In genomic region chr17:45123076-45123770, GRCh38 we compare ENCODE assay signal across 14 cellular contexts. TPM values are rescaled to one million over a fixed set of nuclear protein-coding genes. Genes with fewer than 3 reads are reported as not detected.
A peak's percentile ranks its signal among the peaks of the same experiment; 100 is the strongest.
DNase-seq lines count a peak whose midpoint lies in the region; ATAC-seq and TF ChIP-seq lines count a peak whose summit lies in the region.
"Had no signal": no experiment of that assay in that cellular context is flagged by ENCODE, and none has a peak within 500 bp of the region (broad histone marks: within the 10 kb centered on the region; RNA-seq: fewer than 3 reads in every experiment).

No MANE protein-coding gene starts in this region.

- H3K36me3 Mint-ChIP-seq in MCF 10A (ENCODE audit: insufficient read depth, unreplicated experiment): peaks cover 27% of the 10 kb centered on the region
- H3K36me3 Mint-ChIP-seq in GM23338 (ENCODE audit: low read depth): no peaks in the 10 kb centered on the region
- H3K36me3 Mint-ChIP-seq in glutamatergic neuron (ENCODE audit: unreplicated experiment): no peaks in the 10 kb centered on the region
- H3K36me3 Mint-ChIP-seq: CD4-positive, CD25-positive, alpha-beta regulatory T cell; IgD-negative memory B cell; stimulated activated naive B cell treated with anti-CD40 and anti-IgM and Interleukin-4, amounts not matched to agents 10 μg/mL and 1 μg/mL and 100 μg/mL, for 72 hours had no signal

- H3K4me3 ChIP-seq in HUES48 (ENCODE audit: low read depth, low read length) (no peak overlapping the region), mucosa of stomach (ENCODE audit: low read length) (no peak overlapping the region), tibial artery (no peak overlapping the region), GM23338 (no peak overlapping the region)
- H3K4me3 ChIP-seq: SJCRH30 had no signal

- H3K27me3 ChIP-seq in HUES48 (ENCODE audit: control insufficient read depth, insufficient read depth, low read length) (no peaks in the 10 kb centered on the region), mucosa of stomach (ENCODE audit: control insufficient read depth, insufficient read depth, low read length) (no peaks in the 10 kb centered on the region), tibial artery (no peaks in the 10 kb centered on the region), GM23338 (ENCODE audit: insufficient read depth) (no peaks in the 10 kb centered on the region)
- H3K27me3 ChIP-seq: SJCRH30 had no signal

- no peak overlapping the region for H2AFZ ChIP-seq in GM23338

- H3K9ac ChIP-seq in HUES48 (ENCODE audit: low read depth, low read length) (no peak overlapping the region), mucosa of stomach (ENCODE audit: low read length) (peak overlapping the region; percentile 29)

- peak overlapping the region; percentile 91 for H3K27ac Mint-ChIP-seq in MCF 10A (ENCODE audit: low read depth, unreplicated experiment)
- H3K27ac Mint-ChIP-seq in GM23338: no peak overlapping the region
- H3K27ac Mint-ChIP-seq in glutamatergic neuron (ENCODE audit: unreplicated experiment): no peak overlapping the region
- H3K27ac Mint-ChIP-seq: CD4-positive, CD25-positive, alpha-beta regulatory T cell; stimulated activated naive B cell treated with anti-CD40 and anti-IgM and Interleukin-4, amounts not matched to agents 10 μg/mL and 1 μg/mL and 100 μg/mL, for 72 hours had no signal

- H3K4me1 ChIP-seq in HUES48 (ENCODE audit: control insufficient read depth, insufficient read depth, low read length) (peaks cover 10% of the 10 kb centered on the region; the same call in 1 of the 2 replicates), mucosa of stomach (ENCODE audit: control insufficient read depth, insufficient read depth, low read length) (peaks cover 59% of the 10 kb centered on the region), tibial artery (peaks cover 0 to 63% (median 38%) of the 10 kb centered on the region in 4 donors), GM23338 (ENCODE audit: insufficient read depth) (no peaks in the 10 kb centered on the region)

- CTCF ChIA-PET in MCF 10A (lab: Yijun Ruan, JAX): interaction anchor here (0.5 to 4.1 kb wide), 6 partner anchors 10 to 101 kb away, joined by 3 to 26 read pairs (median 4); partner anchors contain the start of gene ACBD4

- TF ChIP-seq CTCF in MCF 10A (IDR thresholded peaks at IDR 0.05; ENCODE audit: unreplicated experiment): no peak
- no peak for TF ChIP-seq CTCF in tibial artery (IDR thresholded peaks at IDR 0.05)
- TF ChIP-seq CTCF in GM23338 (conservative IDR thresholded peaks at IDR 0.05; ENCODE audit: low read depth in 2 of 2): no peak
- TF ChIP-seq CTCF in glutamatergic neuron (IDR thresholded peaks at IDR 0.05; ENCODE audit: partially characterized antibody, unreplicated experiment): no peak

- no peak overlapping the region for H3K4me2 ChIP-seq in GM23338

- intact Hi-C loops in MCF 10A (cut with micrococcal nuclease) (no loop called here), tibial artery (cut with DNase I; ENCODE audit: low total_unique reads) (no loop called here)

- H3K27me3 Mint-ChIP-seq in MCF 10A (ENCODE audit: insufficient read depth, unreplicated experiment) (no peaks in the 10 kb centered on the region), GM23338 (ENCODE audit: insufficient read depth, low read depth, poor library complexity) (peaks cover 18% of the 10 kb centered on the region), glutamatergic neuron (ENCODE audit: unreplicated experiment) (peaks cover 5% of the 10 kb centered on the region)

- H3K4me3 Mint-ChIP-seq in MCF 10A (ENCODE audit: unreplicated experiment): no peak overlapping the region
- H3K4me3 Mint-ChIP-seq in GM23338: no peak overlapping the region
- no peak overlapping the region for H3K4me3 Mint-ChIP-seq in glutamatergic neuron (ENCODE audit: unreplicated experiment)
- H3K4me3 Mint-ChIP-seq: CD4-positive, CD25-positive, alpha-beta regulatory T cell; stimulated activated naive B cell treated with anti-CD40 and anti-IgM and Interleukin-4, amounts not matched to agents 10 μg/mL and 1 μg/mL and 100 μg/mL, for 72 hours had no signal

- H3K36me3 ChIP-seq in HUES48 (ENCODE audit: control insufficient read depth, insufficient read depth, low read length) (no peaks in the 10 kb centered on the region), mucosa of stomach (ENCODE audit: control insufficient read depth, insufficient read depth, low read length) (no peaks in the 10 kb centered on the region), tibial artery (peaks cover 10 to 31% (median 25%) of the 10 kb centered on the region in 3 donors), GM23338 (ENCODE audit: insufficient read depth) (no peaks in the 10 kb centered on the region)
- H3K36me3 ChIP-seq: SJCRH30 had no signal

- H4K20me1 ChIP-seq in GM23338 (replicated peaks; ENCODE audit: insufficient read depth): no peaks in the 10 kb centered on the region; the same call in 1 of the 2 replicates

- BruUV-seq in MCF 10A (replicated peaks; lab: Mats Ljungman, UMichigan): no TSS peak

- POLR2A ChIA-PET in MCF 10A (lab: Yijun Ruan, JAX): interaction anchor here (0.6 to 1.3 kb wide), 9 partner anchors 12 to 197 kb away, joined by 3 to 4 read pairs (median 4); partner anchors contain the start of gene ACBD4

- H3F3A ChIP-seq in GM23338 (replicated peaks; ENCODE audit: low read depth): 0 out of 2 replicates have a peak, but pooled peaks cover 4% of the 10 kb centered on the region

- H3K27ac ChIP-seq in HUES48 (ENCODE audit: low read depth, low read length) (peak overlapping the region; percentile 29), tibial artery (peak overlapping the region; percentile 61 to 67), GM23338 (ENCODE audit: low read depth) (no peak overlapping the region)

- H3K9me3 Mint-ChIP-seq in MCF 10A (ENCODE audit: unreplicated experiment) (no peaks in the 10 kb centered on the region), GM23338 (no peaks in the 10 kb centered on the region), glutamatergic neuron (ENCODE audit: unreplicated experiment) (peaks cover 3% of the 10 kb centered on the region)
- H3K9me3 Mint-ChIP-seq: CD4-positive, CD25-positive, alpha-beta regulatory T cell; IgD-negative memory B cell; stimulated activated naive B cell treated with anti-CD40 and anti-IgM and Interleukin-4, amounts not matched to agents 10 μg/mL and 1 μg/mL and 100 μg/mL, for 72 hours had no signal

- H3K9me3 ChIP-seq in HUES48 (ENCODE audit: control insufficient read depth, insufficient read depth, low read length) (no peaks in the 10 kb centered on the region), mucosa of stomach (ENCODE audit: control insufficient read depth, low read length) (no peaks in the 10 kb centered on the region), tibial artery (no peaks in the 10 kb centered on the region)
- H3K9me3 ChIP-seq: SJCRH30 had no signal

- DNase-seq in MCF 10A (ENCODE audit: unreplicated experiment) (no peak), tibial artery (no peak), GM23338 (ENCODE audit: low spot score) (no peak), glutamatergic neuron (no peak)
- DNase-seq: cortex of kidney; NCI-H1048; stimulated activated naive B cell treated with anti-CD40 and anti-IgM and Interleukin-4, amounts not matched to agents 10 μg/mL and 1 μg/mL and 100 μg/mL, for 72 hours had no signal

- H3K79me2 ChIP-seq in GM23338 (replicated peaks; ENCODE audit: insufficient read depth): 0 out of 2 replicates have a peak, but pooled peaks cover 2% of the 10 kb centered on the region

- H3K9me2 ChIP-seq in GM23338 (ENCODE audit: insufficient read depth): no peaks in the 10 kb centered on the region

- no peak for ATAC-seq in HG03095 (IDR thresholded peaks at IDR 0.05; ENCODE audit: unreplicated experiment)
- ATAC-seq in GM21390 (IDR thresholded peaks at IDR 0.05; ENCODE audit: unreplicated experiment): no peak
- no peak for ATAC-seq in GM23338

- H3K4me1 Mint-ChIP-seq in MCF 10A (ENCODE audit: insufficient read depth, unreplicated experiment): peaks cover 41% of the 10 kb centered on the region
- H3K4me1 Mint-ChIP-seq in GM23338: peaks cover 11% of the 10 kb centered on the region; the same call in 2 of the 3 replicates
- H3K4me1 Mint-ChIP-seq in glutamatergic neuron (ENCODE audit: low read depth, unreplicated experiment): peaks cover 9% of the 10 kb centered on the region
- H3K4me1 Mint-ChIP-seq: stimulated activated naive B cell treated with anti-CD40 and anti-IgM and Interleukin-4, amounts not matched to agents 10 μg/mL and 1 μg/mL and 100 μg/mL, for 72 hours had no signal

RNA-seq across cellular contexts. Expression of gene PLCD3, which starts 9.1 kb away (rescaled TPM):
- 54.5 and 69.7 TPM in 2 replicates for total RNA-seq in MCF 10A (2022)
- total RNA-seq in GM23338 (2014; rRNA removed; shearing (Covaris generic)): 15.9 and 32.1 TPM in 2 replicates
- 3.0 and 5.7 TPM in 2 replicates for polyA plus RNA-seq in GM23338 (2016; fragmentation: Nextera tagmentation; extraction: Ambion mirVana)
- 6.2 TPM for total RNA-seq in glutamatergic neuron (ENCODE audit: unreplicated experiment)
- polyA plus RNA-seq: IgD-negative memory B cell had no signal

RNA-seq across cellular contexts. Expression of gene ACBD4, which starts 12.3 kb away (rescaled TPM):
- total RNA-seq in MCF 10A (2022): 7.2 and 7.8 TPM in 2 replicates
- total RNA-seq in GM23338 (2014; rRNA removed; shearing (Covaris generic)): 5.1 and 6.7 TPM in 2 replicates
- 4.5 and 5.1 TPM in 2 replicates for polyA plus RNA-seq in GM23338 (2016; fragmentation: Nextera tagmentation; extraction: Ambion mirVana)
- 3.7 TPM for total RNA-seq in glutamatergic neuron (ENCODE audit: unreplicated experiment)

RNA-seq across cellular contexts. Expression of gene HEXIM1, which starts 25.1 kb away (rescaled TPM):
- total RNA-seq in MCF 10A (2022) (22.5 and 26.7 TPM in 2 replicates), glutamatergic neuron (ENCODE audit: unreplicated experiment) (13.0 TPM)
- total RNA-seq in GM23338 (2014; rRNA removed; shearing (Covaris generic)): 10.9 and 11.9 TPM in 2 replicates
- 9.2 and 9.7 TPM in 2 replicates for polyA plus RNA-seq in GM23338 (2016; fragmentation: Nextera tagmentation; extraction: Ambion mirVana)

RNA-seq across cellular contexts. Expression of gene HEXIM2, which starts 38.5 kb away (rescaled TPM):
- total RNA-seq in MCF 10A (2022) (5.1 and 7.7 TPM in 2 replicates), glutamatergic neuron (ENCODE audit: unreplicated experiment) (8.4 TPM)
- 9.0 and 9.8 TPM in 2 replicates for total RNA-seq in GM23338 (2014; rRNA removed; shearing (Covaris generic))
- 9.5 and 12.4 TPM in 2 replicates for polyA plus RNA-seq in GM23338 (2016; fragmentation: Nextera tagmentation; extraction: Ambion mirVana)
